Comparison of ENCODE assay signal across 9 cellular contexts in the genomic region with DNA sequence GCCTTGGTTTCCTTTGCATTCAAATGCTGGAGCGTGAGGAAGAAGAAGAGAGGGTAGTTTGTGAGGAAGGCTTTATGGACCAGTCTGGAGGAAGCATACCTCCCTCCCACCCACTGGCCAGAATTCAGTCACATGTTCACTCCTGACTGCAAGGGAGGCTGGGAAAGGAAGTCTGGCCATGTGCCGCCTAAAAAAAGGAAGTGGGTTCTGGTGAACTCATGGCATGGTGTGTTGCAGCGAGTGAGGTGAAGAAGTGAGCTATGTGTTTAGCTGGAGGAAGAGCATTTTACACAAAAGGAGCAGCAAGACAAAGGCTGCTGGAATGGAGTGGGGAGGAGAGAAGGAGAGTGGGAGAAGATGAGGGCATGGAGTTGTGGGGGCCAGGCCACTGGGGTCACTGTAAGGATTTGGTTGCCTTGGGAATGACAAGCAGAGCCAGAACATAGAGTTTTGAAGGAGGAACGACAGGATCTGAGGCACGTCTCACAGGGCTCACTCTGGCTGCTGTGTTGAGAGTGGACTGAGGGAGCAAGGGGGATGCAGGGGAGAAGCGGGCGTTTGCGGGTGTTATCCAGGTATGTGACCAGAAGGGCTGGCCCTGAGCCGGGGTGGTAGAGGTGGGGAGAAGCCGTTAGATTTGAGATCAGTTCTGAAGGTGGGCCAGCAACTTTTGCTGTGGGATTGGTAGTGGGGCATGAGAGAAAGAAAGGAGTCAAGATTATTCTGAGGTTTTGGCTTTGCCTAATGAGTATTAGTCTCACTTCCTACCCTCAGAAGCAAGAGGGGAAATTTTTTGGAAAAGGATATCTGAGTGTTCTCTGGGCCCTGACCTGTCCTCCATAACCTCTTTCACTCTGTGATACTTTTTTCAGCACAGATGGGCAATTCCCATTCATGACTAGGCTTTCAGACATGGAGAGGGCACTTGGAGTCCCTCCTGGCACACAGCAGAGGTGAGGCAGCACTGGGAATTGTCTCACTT. TPM values are rescaled to one million over a fixed set of nuclear protein-coding genes. Genes with fewer than 3 reads are reported as not detected.
DNase-seq lines count a peak whose midpoint lies in the region; ATAC-seq and TF ChIP-seq lines count a peak whose summit lies in the region.
"Had no signal": no experiment of that assay in that cellular context is flagged by ENCODE, and none has a peak within 500 bp of the region (broad histone marks: within the 10 kb centered on the region; RNA-seq: fewer than 3 reads in every experiment).

No MANE protein-coding gene starts in this region.

- H3K36me3 ChIP-seq in mammary epithelial cell (ENCODE audit: insufficient read depth, low read length): no peaks in the 10 kb centered on the region
- H3K36me3 ChIP-seq in gastroesophageal sphincter: no peaks in the 10 kb centered on the region

- intact Hi-C loops in MCF 10A (cut with micrococcal nuclease) (no loop called here), mammary epithelial cell (cut with micrococcal nuclease) (no loop called here)

- no peaks in the 10 kb centered on the region for H3K27me3 Mint-ChIP-seq in MCF 10A (ENCODE audit: insufficient read depth, unreplicated experiment)
- no peaks in the 10 kb centered on the region for H3K27me3 Mint-ChIP-seq in activated naive CD8-positive, alpha-beta T cell treated with anti-CD3 and anti-CD28 coated beads, Interleukin-2, amount 50 U/mL, for 24 hours
- no peaks in the 10 kb centered on the region for H3K27me3 Mint-ChIP-seq in stimulated activated naive B cell treated with anti-CD40 and anti-IgM and Interleukin-4, amounts not matched to agents 10 μg/mL and 1 μg/mL and 100 μg/mL, for 72 hours

- CTCF ChIA-PET in MCF 10A (lab: Yijun Ruan, JAX) (interaction anchor here (1.0 to 2.2 kb wide), 2 partner anchors 12 to 94 kb away, joined by 3 to 7 read pairs; no protein-coding TSS in a partner anchor), mammary epithelial cell (lab: Charles Lee; ENCODE audit: low non-redundant PET) (no interaction called here)

- BruUV-seq in MCF 10A (replicated peaks; lab: Mats Ljungman, UMichigan) (no TSS peak), mammary epithelial cell (replicated peaks; lab: Mats Ljungman, UMichigan) (no TSS peak)

- H3K4me3 ChIP-seq in mammary epithelial cell (replicated peaks in 1 of 3; ENCODE audit: insufficient read depth in 1 of 3, low read depth in 2 of 3, low read length in 3 of 3): no peak overlapping the region
- H3K4me3 ChIP-seq in gastroesophageal sphincter: no peak overlapping the region

- WGBS in mammary epithelial cell (ENCODE audit: low coverage, missing lambda C conversion rate): 86% methylated on average over 8 of the region's 10 CpGs
- 75 to 84% methylated on average over 6 to 8 of the region's 10 CpGs for WGBS in gastroesophageal sphincter (ENCODE audit: low coverage in 1 of 2), 2 donors

- H3K9me3 ChIP-seq in mammary epithelial cell (replicated peaks; ENCODE audit: insufficient read depth, low read length) (no peaks in the 10 kb centered on the region), gastroesophageal sphincter (no peaks in the 10 kb centered on the region)

- peak overlapping the region; percentile 55 for H3K27ac Mint-ChIP-seq in MCF 10A (ENCODE audit: low read depth, unreplicated experiment)
- peak overlapping the region; percentile 72 for H3K27ac Mint-ChIP-seq in activated naive CD8-positive, alpha-beta T cell treated with anti-CD3 and anti-CD28 coated beads, Interleukin-2, amount 50 U/mL, for 24 hours
- H3K27ac Mint-ChIP-seq in stimulated activated naive B cell treated with anti-CD40 and anti-IgM and Interleukin-4, amounts not matched to agents 10 μg/mL and 1 μg/mL and 100 μg/mL, for 72 hours: peak overlapping the region; percentile 43

- H3K4me1 ChIP-seq in mammary epithelial cell (ENCODE audit: insufficient read depth, low read length): peaks cover 4% of the 10 kb centered on the region
- H3K4me1 ChIP-seq in gastroesophageal sphincter: peaks cover 0 to 82% (median 10%) of the 10 kb centered on the region in 3 donors

- H3K27me3 ChIP-seq in mammary epithelial cell (ENCODE audit: insufficient read depth, low read length) (no peaks in the 10 kb centered on the region), gastroesophageal sphincter (no peaks in the 10 kb centered on the region)

- no peak overlapping the region for H3K9ac ChIP-seq in mammary epithelial cell (ENCODE audit: insufficient read depth, low read length)

- H3K79me2 ChIP-seq in mammary epithelial cell (ENCODE audit: insufficient read depth, low read length): peaks cover 97% of the 10 kb centered on the region

- H3K36me3 Mint-ChIP-seq in MCF 10A (ENCODE audit: insufficient read depth, unreplicated experiment): no peaks in the 10 kb centered on the region
- H3K36me3 Mint-ChIP-seq in activated naive CD8-positive, alpha-beta T cell treated with anti-CD3 and anti-CD28 coated beads, Interleukin-2, amount 50 U/mL, for 24 hours (ENCODE audit: low read depth): peaks cover 13% of the 10 kb centered on the region
- H3K36me3 Mint-ChIP-seq in stimulated activated naive B cell treated with anti-CD40 and anti-IgM and Interleukin-4, amounts not matched to agents 10 μg/mL and 1 μg/mL and 100 μg/mL, for 72 hours: peaks cover 20 to 21% of the 10 kb centered on the region in 2 donors

- POLR2A ChIA-PET in MCF 10A (lab: Yijun Ruan, JAX): interaction anchor here (1.5 kb wide), 1 partner anchor 18 kb away, joined by 4 read pairs; no protein-coding TSS in a partner anchor

- H3K27ac ChIP-seq in mammary epithelial cell (ENCODE audit: insufficient read depth, low read depth, low read length) (no peak overlapping the region), gastroesophageal sphincter (no peak overlapping the region)

- no peak overlapping the region for H2AFZ ChIP-seq in mammary epithelial cell (ENCODE audit: low read depth, low read length)

- H3K9me3 Mint-ChIP-seq in MCF 10A (ENCODE audit: unreplicated experiment): no peaks in the 10 kb centered on the region
- H3K9me3 Mint-ChIP-seq in activated naive CD8-positive, alpha-beta T cell treated with anti-CD3 and anti-CD28 coated beads, Interleukin-2, amount 50 U/mL, for 24 hours: peaks cover 4% of the 10 kb centered on the region
- H3K9me3 Mint-ChIP-seq in stimulated activated naive B cell treated with anti-CD40 and anti-IgM and Interleukin-4, amounts not matched to agents 10 μg/mL and 1 μg/mL and 100 μg/mL, for 72 hours: peaks cover 10 to 12% of the 10 kb centered on the region in 2 donors

- no peak overlapping the region for H3K4me3 Mint-ChIP-seq in MCF 10A (ENCODE audit: unreplicated experiment)
- no peak overlapping the region for H3K4me3 Mint-ChIP-seq in activated naive CD8-positive, alpha-beta T cell treated with anti-CD3 and anti-CD28 coated beads, Interleukin-2, amount 50 U/mL, for 24 hours
- H3K4me3 Mint-ChIP-seq in stimulated activated naive B cell treated with anti-CD40 and anti-IgM and Interleukin-4, amounts not matched to agents 10 μg/mL and 1 μg/mL and 100 μg/mL, for 72 hours: peak overlapping the region in 1 of 2 donors; percentile 25

- TF ChIP-seq POLR2A in gastroesophageal sphincter (IDR thresholded peaks at IDR 0.05): no peak

- ATAC-seq in activated naive CD8-positive, alpha-beta T cell treated with anti-CD3 and anti-CD28 coated beads, Interleukin-2, amount 50 U/mL, for 24 hours: peak; percentile 24
- peak; percentile 75 to 78 for ATAC-seq in stimulated activated naive B cell treated with anti-CD40 and anti-IgM and Interleukin-4, amounts not matched to agents 10 μg/mL and 1 μg/mL and 100 μg/mL, for 72 hours (replicated peaks)
- ATAC-seq in HG03025 (IDR thresholded peaks at IDR 0.05; ENCODE audit: low FRiP score, unreplicated experiment) (no peak), gastroesophageal sphincter (no peak)

- peaks cover 17% of the 10 kb centered on the region for H3K4me1 Mint-ChIP-seq in MCF 10A (ENCODE audit: insufficient read depth, unreplicated experiment)
- peaks cover 20% of the 10 kb centered on the region for H3K4me1 Mint-ChIP-seq in activated naive CD8-positive, alpha-beta T cell treated with anti-CD3 and anti-CD28 coated beads, Interleukin-2, amount 50 U/mL, for 24 hours
- peaks cover 29 to 50% of the 10 kb centered on the region in 2 donors for H3K4me1 Mint-ChIP-seq in stimulated activated naive B cell treated with anti-CD40 and anti-IgM and Interleukin-4, amounts not matched to agents 10 μg/mL and 1 μg/mL and 100 μg/mL, for 72 hours

- no peak for TF ChIP-seq EP300 in gastroesophageal sphincter (IDR thresholded peaks at IDR 0.05)

- dilution Hi-C loops in mammary epithelial cell (cut with HindIII; ENCODE audit: low sequenced_read_pairs): no loop called here

- TF ChIP-seq CTCF in MCF 10A (IDR thresholded peaks at IDR 0.05; ENCODE audit: unreplicated experiment): no peak
- TF ChIP-seq CTCF in mammary epithelial cell (conservative IDR thresholded peaks at IDR 0.05 in 1 of 2, IDR thresholded peaks at IDR 0.05 in 1 of 2; ENCODE audit: extremely low read depth in 1 of 2, insufficient read depth in 1 of 2, low read depth in 1 of 2, low read length in 2 of 2): no peak
- no peak for TF ChIP-seq CTCF in gastroesophageal sphincter (IDR thresholded peaks at IDR 0.05)

- DNase-seq in MCF 10A (ENCODE audit: unreplicated experiment) (no peak), mammary epithelial cell (no peak), NOMO-1 (lab: John Stamatoyannopoulos, UW; ENCODE audit: unreplicated experiment in 2 of 2) (peak; percentile 72 to 78), midbrain (lab: John Stamatoyannopoulos, UW) (no peak)
- DNase-seq in activated naive CD8-positive, alpha-beta T cell treated with anti-CD3 and anti-CD28 coated beads, Interleukin-2, amount 50 U/mL, for 24 hours: no peak
- DNase-seq in stimulated activated naive B cell treated with anti-CD40 and anti-IgM and Interleukin-4, amounts not matched to agents 10 μg/mL and 1 μg/mL and 100 μg/mL, for 72 hours: no peak
- DNase-seq: NCI-H187 had no signal

- in situ Hi-C loops in mammary epithelial cell (cut with MboI; ENCODE audit: low sequenced_read_pairs in 2 of 2): no loop called here

- H3K4me2 ChIP-seq in mammary epithelial cell (ENCODE audit: insufficient read depth, low read depth, low read length): no peak overlapping the region

- no peaks in the 10 kb centered on the region for H4K20me1 ChIP-seq in mammary epithelial cell (ENCODE audit: insufficient read depth, low read length)

RNA-seq across cellular contexts. Expression of a gene that starts 26.4 kb away (rescaled TPM):
- total RNA-seq in MCF 10A (2022) (71.6 and 88.4 TPM in 2 replicates), mammary epithelial cell (10 to 100 TPM; 20.8 to 21.2 TPM), gastroesophageal sphincter (10 to 100 TPM; 32.2 to 38.4 (median 36.0) TPM)
- 15.9 TPM for polyA plus RNA-seq in mammary epithelial cell
- polyA minus RNA-seq in mammary epithelial cell: 41.6 TPM

Comparison
In these comparisons a context has a peak if more than half of its experiments do, and no peak if none do; other contexts are left out.
1. DNase-seq: peak in NOMO-1 (2 of 2); none in MCF 10A (single experiment), mammary epithelial cell (single experiment), activated naive CD8-positive, alpha-beta T cell treated with anti-CD3 and anti-CD28 coated beads, Interleukin-2, amount 50 U/mL, for 24 hours (single experiment), stimulated activated naive B cell treated with anti-CD40 and anti-IgM and Interleukin-4, amounts not matched to agents 10 μg/mL and 1 μg/mL and 100 μg/mL, for 72 hours (single experiment) and midbrain (single experiment).
2. ATAC-seq: peak in activated naive CD8-positive, alpha-beta T cell treated with anti-CD3 and anti-CD28 coated beads, Interleukin-2, amount 50 U/mL, for 24 hours (single experiment) and stimulated activated naive B cell treated with anti-CD40 and anti-IgM and Interleukin-4, amounts not matched to agents 10 μg/mL and 1 μg/mL and 100 μg/mL, for 72 hours (2 of 2); none in HG03025 (single experiment) and gastroesophageal sphincter (single experiment).
3. Peak in every context shown above with its lines, with median percentiles within 50 percentile points of each other: H3K27ac Mint-ChIP-seq.